Comparison of ENCODE assay signal across 7 cellular contexts in the genomic region with DNA sequence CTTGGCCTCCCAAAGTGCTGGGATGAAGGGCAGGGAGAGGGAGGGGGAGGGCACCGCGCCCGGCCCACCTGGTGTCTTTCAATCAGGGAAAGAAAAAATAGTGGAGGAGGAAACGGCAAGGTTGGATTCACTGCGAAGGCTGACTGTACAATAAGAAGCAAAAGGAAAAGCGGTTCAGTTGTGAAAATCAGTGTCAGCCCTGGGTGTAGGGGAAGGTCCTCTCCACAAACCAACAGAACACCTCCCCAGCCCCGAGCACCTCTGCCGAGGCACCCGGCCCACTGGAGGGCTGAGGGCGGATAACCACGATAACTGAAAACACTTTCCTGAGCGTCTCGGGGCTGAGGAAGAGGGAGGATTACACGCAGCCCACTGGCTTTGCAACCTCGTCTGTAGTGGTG. TPM values are rescaled to one million over a fixed set of nuclear protein-coding genes. Genes with fewer than 3 reads are reported as not detected.
DNase-seq lines count a peak whose midpoint lies in the region; ATAC-seq and TF ChIP-seq lines count a peak whose summit lies in the region.

No MANE protein-coding gene starts in this region.

- H3K36me3 ChIP-seq in KOPT-K1 (ENCODE audit: insufficient read depth, low read length) (peaks cover 16% of the 10 kb centered on the region), gastroesophageal sphincter (peaks cover 0 to 16% of the 10 kb centered on the region in 2 donors), stomach smooth muscle (ENCODE audit: control insufficient read depth in 2 of 2, insufficient read depth in 2 of 2, low read length in 2 of 2) (peaks cover 6 to 11% of the 10 kb centered on the region in 2 donors)

- no peak for TF ChIP-seq CTCF in gastroesophageal sphincter (IDR thresholded peaks at IDR 0.05)

- H3K27ac Mint-ChIP-seq in activated T-helper 1 cell treated with anti-CD3 and anti-CD28 coated beads, Interleukin-12 subunit alpha, Interleukin-12 subunit beta, Interleukin-2, Interleukin-4 antibody, amounts not matched to agents 30 ng/mL and 10 ng/mL and 1 ng/mL, durations not matched to agents 14 hours and 24 hours and 36 hours = peak overlapping the region; percentile 88

- H3K9ac ChIP-seq in stomach smooth muscle (ENCODE audit: low read length in 2 of 2) = peak overlapping the region in 1 of 2 donors; percentile 75

- H3K4me1 ChIP-seq in gastroesophageal sphincter (peaks cover 0 to 54% (median 27%) of the 10 kb centered on the region in 3 donors), stomach smooth muscle (ENCODE audit: control insufficient read depth, insufficient read depth, low read length) (peaks cover 38% of the 10 kb centered on the region)

- peaks cover 5% of the 10 kb centered on the region for H3K36me3 Mint-ChIP-seq in activated T-helper 1 cell treated with anti-CD3 and anti-CD28 coated beads, Interleukin-12 subunit alpha, Interleukin-12 subunit beta, Interleukin-2, Interleukin-4 antibody, amounts not matched to agents 30 ng/mL and 10 ng/mL and 1 ng/mL, durations not matched to agents 14 hours and 24 hours and 36 hours (ENCODE audit: low read depth)

- no peaks in the 10 kb centered on the region for H3K9me3 Mint-ChIP-seq in activated T-helper 1 cell treated with anti-CD3 and anti-CD28 coated beads, Interleukin-12 subunit alpha, Interleukin-12 subunit beta, Interleukin-2, Interleukin-4 antibody, amounts not matched to agents 30 ng/mL and 10 ng/mL and 1 ng/mL, durations not matched to agents 14 hours and 24 hours and 36 hours

- H3K9me3 ChIP-seq in KOPT-K1 (ENCODE audit: insufficient read depth, low read length, poor library complexity, severe bottlenecking) (no peaks in the 10 kb centered on the region), gastroesophageal sphincter (no peaks in the 10 kb centered on the region), stomach smooth muscle (ENCODE audit: control insufficient read depth in 2 of 2, low read length in 2 of 2) (no peaks in the 10 kb centered on the region)

- H3K27me3 ChIP-seq in gastroesophageal sphincter (no peaks in the 10 kb centered on the region), stomach smooth muscle (ENCODE audit: control insufficient read depth in 1 of 2, insufficient read depth in 2 of 2, low read length in 2 of 2) (no peaks in the 10 kb centered on the region)

- H3K4me1 Mint-ChIP-seq in activated T-helper 1 cell treated with anti-CD3 and anti-CD28 coated beads, Interleukin-12 subunit alpha, Interleukin-12 subunit beta, Interleukin-2, Interleukin-4 antibody, amounts not matched to agents 30 ng/mL and 10 ng/mL and 1 ng/mL, durations not matched to agents 14 hours and 24 hours and 36 hours (ENCODE audit: low read depth) = peaks cover 22% of the 10 kb centered on the region

- no peak for TF ChIP-seq EP300 in gastroesophageal sphincter (IDR thresholded peaks at IDR 0.05)

- intact Hi-C loops in activated T-helper 1 cell treated with anti-CD3 and anti-CD28 coated beads, Interleukin-12 subunit alpha, Interleukin-12 subunit beta, Interleukin-2, Interleukin-4 antibody, amounts not matched to agents 30 ng/mL and 10 ng/mL and 1 ng/mL, durations not matched to agents 14 hours and 24 hours and 36 hours (cut with micrococcal nuclease) = loop anchor here (10.0 kb wide), 1 partner anchor 368 kb away; a partner anchor contains a TSS

- no peak for TF ChIP-seq POLR2A in gastroesophageal sphincter (IDR thresholded peaks at IDR 0.05)

- H3K4me3 ChIP-seq in gastroesophageal sphincter (peak overlapping the region in 1 of 2 donors; percentile 96), stomach smooth muscle (ENCODE audit: low read length in 2 of 2) (peak overlapping the region; percentile 85 to 88)

- peak; percentile 17 for DNase-seq in activated T-helper 1 cell treated with anti-CD3 and anti-CD28 coated beads, Interleukin-12 subunit alpha, Interleukin-12 subunit beta, Interleukin-2, Interleukin-4 antibody, amounts not matched to agents 30 ng/mL and 10 ng/mL and 1 ng/mL, durations not matched to agents 14 hours and 24 hours and 36 hours (ENCODE audit: low spot score)
- DNase-seq in NCI-H2081 treated with DMSO at 0.1 percent for 48 hours (lab: John Stamatoyannopoulos, UW) (no peak), NCI-H1105 treated with DMSO at 0.1 percent for 48 hours (lab: John Stamatoyannopoulos, UW) (no peak)
- no peak for DNase-seq in activated CD4-positive, CD25-positive, alpha-beta regulatory T cell treated with anti-CD3 and anti-CD28 coated beads, Interleukin-2, amount 50 U/mL, for 72 hours

- no peaks in the 10 kb centered on the region for H3K27me3 Mint-ChIP-seq in activated T-helper 1 cell treated with anti-CD3 and anti-CD28 coated beads, Interleukin-12 subunit alpha, Interleukin-12 subunit beta, Interleukin-2, Interleukin-4 antibody, amounts not matched to agents 30 ng/mL and 10 ng/mL and 1 ng/mL, durations not matched to agents 14 hours and 24 hours and 36 hours (ENCODE audit: insufficient read depth)

- WGBS in gastroesophageal sphincter (ENCODE audit: low coverage in 1 of 2), 2 donors = 41 to 50% methylated on average over 2 to 9 of the region's 15 CpGs

- ATAC-seq in gastroesophageal sphincter = no peak

- peak overlapping the region; percentile 82 for H3K27ac ChIP-seq in KOPT-K1 (ENCODE audit: low read depth, low read length, poor library complexity, severe bottlenecking)
- H3K27ac ChIP-seq in gastroesophageal sphincter = peak overlapping the region in 3 of 4 donors; percentile 93 to 99 (median 96)
- H3K27ac ChIP-seq in stomach smooth muscle (ENCODE audit: low read length) = no peak overlapping the region

- H3K4me3 Mint-ChIP-seq in activated T-helper 1 cell treated with anti-CD3 and anti-CD28 coated beads, Interleukin-12 subunit alpha, Interleukin-12 subunit beta, Interleukin-2, Interleukin-4 antibody, amounts not matched to agents 30 ng/mL and 10 ng/mL and 1 ng/mL, durations not matched to agents 14 hours and 24 hours and 36 hours = peak overlapping the region; percentile 83

RNA-seq across cellular contexts. Expression of a gene that starts 1.4 kb away (rescaled TPM):
- total RNA-seq in activated T-helper 1 cell treated with anti-CD3 and anti-CD28 coated beads, Interleukin-12 subunit alpha, Interleukin-12 subunit beta, Interleukin-2, Interleukin-4 antibody, amounts not matched to agents 30 ng/mL and 10 ng/mL and 1 ng/mL, durations not matched to agents 14 hours and 24 hours and 36 hours = 106 and 112 TPM in 2 replicates
- 100 to 1,000 TPM in 2 of 4 donors, 10 to 100 TPM in 2; 80.9 to 160 (median 98.2) TPM for total RNA-seq in gastroesophageal sphincter

RNA-seq across cellular contexts. Expression of a gene that starts 16.4 kb away (rescaled TPM):
- total RNA-seq in activated T-helper 1 cell treated with anti-CD3 and anti-CD28 coated beads, Interleukin-12 subunit alpha, Interleukin-12 subunit beta, Interleukin-2, Interleukin-4 antibody, amounts not matched to agents 30 ng/mL and 10 ng/mL and 1 ng/mL, durations not matched to agents 14 hours and 24 hours and 36 hours = 176 and 179 TPM in 2 replicates
- total RNA-seq in gastroesophageal sphincter = 100 to 1,000 TPM in 2 of 4 donors, 10 to 100 TPM in 2; 67.0 to 107 (median 88.9) TPM

RNA-seq across cellular contexts. Expression of a gene that starts 53.7 kb away (rescaled TPM):
- 2,076 and 2,133 TPM in 2 replicates for total RNA-seq in activated T-helper 1 cell treated with anti-CD3 and anti-CD28 coated beads, Interleukin-12 subunit alpha, Interleukin-12 subunit beta, Interleukin-2, Interleukin-4 antibody, amounts not matched to agents 30 ng/mL and 10 ng/mL and 1 ng/mL, durations not matched to agents 14 hours and 24 hours and 36 hours
- total RNA-seq in gastroesophageal sphincter = 1,000 to 10,000 TPM; 2,888 to 7,342 (median 4,676) TPM
